Comparison of ENCODE assay signal across 1 cellular context in genomic region chr10:17200885-17201164, GRCh38.
TF ChIP-seq lines count a peak whose summit lies in the region.

No MANE protein-coding gene starts in this region.

TF ChIP-seq in SK-N-SH, 30 proteins besides CTCF, POLR2A, EP300 and RAD21 (continued from another document):
- TF ChIP-seq CHD2 (IDR thresholded peaks at IDR 0.05; ENCODE audit: low read length, partially characterized antibody) (no peak), MXI1 (IDR thresholded peaks at IDR 0.05; ENCODE audit: low read depth, low read length) (no peak), EZH2phosphoT487 (IDR thresholded peaks at IDR 0.05; ENCODE audit: borderline replicate concordance, low read depth) (no peak), ELF1 (IDR thresholded peaks at IDR 0.05) (no peak), TCF12 (IDR thresholded peaks at IDR 0.05) (no peak), NFIC (IDR thresholded peaks at IDR 0.05; ENCODE audit: borderline replicate concordance) (no peak), ZBTB33 (IDR thresholded peaks at IDR 0.05; ENCODE audit: borderline replicate concordance, low read depth) (no peak)
TF ChIP-seq in SK-N-SH: peak in this region for 0.
